8 cellular contexts compared by ENCODE assay signal in genomic region chr11:2975594-2975993, GRCh38. TPM values are rescaled to one million over a fixed set of nuclear protein-coding genes. Genes with fewer than 3 reads are reported as not detected.
DNase-seq lines count a peak whose midpoint lies in the region; ATAC-seq and TF ChIP-seq lines count a peak whose summit lies in the region.

No MANE protein-coding gene starts in this region.

- peak; percentile 60 for TF ChIP-seq CTCF in retinal pigment epithelial cell (conservative IDR thresholded peaks at IDR 0.05; ENCODE audit: low read depth, low read length)

- peak; percentile 37 for DNase-seq in SIG-M5 treated with dmso at 0.1 percent for 504 hours (lab: John Stamatoyannopoulos, UW; ENCODE audit: unreplicated experiment)
- DNase-seq in SIG-M5 (lab: John Stamatoyannopoulos, UW) = no peak
- DNase-seq in NCI-H2196 treated with DMSO at 0.1 percent for 48 hours (lab: John Stamatoyannopoulos, UW; ENCODE audit: unreplicated experiment) = peak; percentile 16
- peak; percentile 14 for DNase-seq in activated T-helper 1 cell treated with anti-CD3 and anti-CD28 coated beads, Interleukin-12 subunit alpha, Interleukin-12 subunit beta, Interleukin-2, Interleukin-4 antibody, amounts not matched to agents 30 ng/mL and 10 ng/mL and 1 ng/mL, durations not matched to agents 14 hours and 24 hours and 36 hours (ENCODE audit: low spot score)
- peak; percentile 30 for DNase-seq in glomerular visceral epithelial cell (ENCODE audit: extremely low spot score)
- DNase-seq in retinal pigment epithelial cell (ENCODE audit: low read depth) = no peak

- ATAC-seq in GM21515 (IDR thresholded peaks at IDR 0.05; ENCODE audit: unreplicated experiment) (no peak), HG03108 (IDR thresholded peaks at IDR 0.05; ENCODE audit: unreplicated experiment) (no peak)

- H3K27me3 Mint-ChIP-seq in activated T-helper 1 cell treated with anti-CD3 and anti-CD28 coated beads, Interleukin-12 subunit alpha, Interleukin-12 subunit beta, Interleukin-2, Interleukin-4 antibody, amounts not matched to agents 30 ng/mL and 10 ng/mL and 1 ng/mL, durations not matched to agents 14 hours and 24 hours and 36 hours (ENCODE audit: insufficient read depth) = no peaks in the 10 kb centered on the region

- H3K4me3 Mint-ChIP-seq in activated T-helper 1 cell treated with anti-CD3 and anti-CD28 coated beads, Interleukin-12 subunit alpha, Interleukin-12 subunit beta, Interleukin-2, Interleukin-4 antibody, amounts not matched to agents 30 ng/mL and 10 ng/mL and 1 ng/mL, durations not matched to agents 14 hours and 24 hours and 36 hours = no peak overlapping the region

- H3K9me3 Mint-ChIP-seq in activated T-helper 1 cell treated with anti-CD3 and anti-CD28 coated beads, Interleukin-12 subunit alpha, Interleukin-12 subunit beta, Interleukin-2, Interleukin-4 antibody, amounts not matched to agents 30 ng/mL and 10 ng/mL and 1 ng/mL, durations not matched to agents 14 hours and 24 hours and 36 hours = no peaks in the 10 kb centered on the region

- H3K4me1 Mint-ChIP-seq in activated T-helper 1 cell treated with anti-CD3 and anti-CD28 coated beads, Interleukin-12 subunit alpha, Interleukin-12 subunit beta, Interleukin-2, Interleukin-4 antibody, amounts not matched to agents 30 ng/mL and 10 ng/mL and 1 ng/mL, durations not matched to agents 14 hours and 24 hours and 36 hours (ENCODE audit: low read depth) = peaks cover 29% of the 10 kb centered on the region

- no peak overlapping the region for H3K27ac Mint-ChIP-seq in activated T-helper 1 cell treated with anti-CD3 and anti-CD28 coated beads, Interleukin-12 subunit alpha, Interleukin-12 subunit beta, Interleukin-2, Interleukin-4 antibody, amounts not matched to agents 30 ng/mL and 10 ng/mL and 1 ng/mL, durations not matched to agents 14 hours and 24 hours and 36 hours

- peaks cover 45% of the 10 kb centered on the region for H3K36me3 Mint-ChIP-seq in activated T-helper 1 cell treated with anti-CD3 and anti-CD28 coated beads, Interleukin-12 subunit alpha, Interleukin-12 subunit beta, Interleukin-2, Interleukin-4 antibody, amounts not matched to agents 30 ng/mL and 10 ng/mL and 1 ng/mL, durations not matched to agents 14 hours and 24 hours and 36 hours (ENCODE audit: low read depth)

- H3K4me3 ChIP-seq in retinal pigment epithelial cell (ENCODE audit: low read length) = no peak overlapping the region

- intact Hi-C loops in activated T-helper 1 cell treated with anti-CD3 and anti-CD28 coated beads, Interleukin-12 subunit alpha, Interleukin-12 subunit beta, Interleukin-2, Interleukin-4 antibody, amounts not matched to agents 30 ng/mL and 10 ng/mL and 1 ng/mL, durations not matched to agents 14 hours and 24 hours and 36 hours (cut with micrococcal nuclease) = loop anchor here (1.0 kb wide), 2 partner anchors 46 to 116 kb away; no protein-coding TSS in a partner anchor

RNA-seq across cellular contexts. Expression of gene NAP1L4, which starts 16.5 kb away (rescaled TPM):
- total RNA-seq in activated T-helper 1 cell treated with anti-CD3 and anti-CD28 coated beads, Interleukin-12 subunit alpha, Interleukin-12 subunit beta, Interleukin-2, Interleukin-4 antibody, amounts not matched to agents 30 ng/mL and 10 ng/mL and 1 ng/mL, durations not matched to agents 14 hours and 24 hours and 36 hours = 284 and 285 TPM in 2 replicates

RNA-seq across cellular contexts. Expression of gene PHLDA2, which starts 46.4 kb away (rescaled TPM):
- total RNA-seq in activated T-helper 1 cell treated with anti-CD3 and anti-CD28 coated beads, Interleukin-12 subunit alpha, Interleukin-12 subunit beta, Interleukin-2, Interleukin-4 antibody, amounts not matched to agents 30 ng/mL and 10 ng/mL and 1 ng/mL, durations not matched to agents 14 hours and 24 hours and 36 hours = 25.7 and 28.0 TPM in 2 replicates

Comparison
In these comparisons a context has a peak if more than half of its experiments do, and no peak if none do; other contexts are left out.
1. DNase-seq: peak in SIG-M5 treated with dmso at 0.1 percent for 504 hours (single experiment), NCI-H2196 treated with DMSO at 0.1 percent for 48 hours (single experiment), activated T-helper 1 cell treated with anti-CD3 and anti-CD28 coated beads, Interleukin-12 subunit alpha, Interleukin-12 subunit beta, Interleukin-2, Interleukin-4 antibody, amounts not matched to agents 30 ng/mL and 10 ng/mL and 1 ng/mL, durations not matched to agents 14 hours and 24 hours and 36 hours (single experiment) and glomerular visceral epithelial cell (single experiment); none in SIG-M5 (single experiment) and retinal pigment epithelial cell (single experiment).